Comparison of ENCODE assay signal across 10 cellular contexts in genomic region chr17:77393867-77394539, GRCh38.
DNase-seq lines count a peak whose midpoint lies in the region; ATAC-seq and TF ChIP-seq lines count a peak whose summit lies in the region.
"Had no signal": no experiment of that assay in that cellular context is flagged by ENCODE, and none has a peak within 500 bp of the region (broad histone marks: within the 10 kb centered on the region; RNA-seq: fewer than 3 reads in every experiment).

No MANE protein-coding gene starts in this region.

- H3K4me1 Mint-ChIP-seq in activated CD4-positive, alpha-beta T cell treated with anti-CD3 and anti-CD28 coated beads, Interleukin-2, amount 10 ng/mL, durations not matched to agents 7 days and 5 days: peaks cover 87% of the 10 kb centered on the region
- H3K4me1 Mint-ChIP-seq in activated CD8-positive, alpha-beta memory T cell treated with anti-CD3 and anti-CD28 coated beads, Interleukin-2, amount 10 ng/mL, durations not matched to agents 7 days and 5 days: peaks cover 59% of the 10 kb centered on the region

- H3K27me3 Mint-ChIP-seq in activated CD4-positive, alpha-beta T cell treated with anti-CD3 and anti-CD28 coated beads, Interleukin-2, amount 10 ng/mL, durations not matched to agents 7 days and 5 days: no peaks in the 10 kb centered on the region
- no peaks in the 10 kb centered on the region for H3K27me3 Mint-ChIP-seq in activated CD8-positive, alpha-beta memory T cell treated with anti-CD3 and anti-CD28 coated beads, Interleukin-2, amount 10 ng/mL, durations not matched to agents 7 days and 5 days

- H3K36me3 ChIP-seq in muscle layer of duodenum (ENCODE audit: control insufficient read depth in 1 of 2, insufficient read depth in 2 of 2, low read length in 2 of 2) (no peaks in the 10 kb centered on the region), tibial artery (peaks cover 0 to 4% (median 0%) of the 10 kb centered on the region in 3 donors)

- POLR2A ChIA-PET in activated CD4-positive, alpha-beta T cell treated with anti-CD3 and anti-CD28 coated beads, Interleukin-2, amount 10 ng/mL, durations not matched to agents 7 days and 5 days (lab: Charles Lee): no interaction called here

- TF ChIP-seq CTCF in tibial artery (IDR thresholded peaks at IDR 0.05): no peak

- H3K9me3 Mint-ChIP-seq in activated CD4-positive, alpha-beta T cell treated with anti-CD3 and anti-CD28 coated beads, Interleukin-2, amount 10 ng/mL, durations not matched to agents 7 days and 5 days: no peaks in the 10 kb centered on the region
- no peaks in the 10 kb centered on the region for H3K9me3 Mint-ChIP-seq in activated CD8-positive, alpha-beta memory T cell treated with anti-CD3 and anti-CD28 coated beads, Interleukin-2, amount 10 ng/mL, durations not matched to agents 7 days and 5 days (ENCODE audit: low read depth)

- H3K4me3 ChIP-seq in muscle layer of duodenum (ENCODE audit: low read depth in 1 of 2, low read length in 2 of 2) (no peak overlapping the region), tibial artery (no peak overlapping the region)
- H3K4me3 ChIP-seq: K562 had no signal

- ATAC-seq in GM21529 (IDR thresholded peaks at IDR 0.05; ENCODE audit: unreplicated experiment): no peak
- no peak for ATAC-seq in activated CD8-positive, alpha-beta memory T cell treated with anti-CD3 and anti-CD28 coated beads, Interleukin-2, amount 10 ng/mL, durations not matched to agents 7 days and 5 days
- ATAC-seq: K562 had no signal

- peaks cover 36 to 56% of the 10 kb centered on the region in 2 donors for H3K4me1 ChIP-seq in muscle layer of duodenum (ENCODE audit: control insufficient read depth in 1 of 2, insufficient read depth in 2 of 2, low read length in 2 of 2)
- H3K4me1 ChIP-seq in tibial artery: peaks cover 9 to 83% (median 63%) of the 10 kb centered on the region in 4 donors

- H3K27ac ChIP-seq in cingulate gyrus (ENCODE audit: low read depth, low read length): peak overlapping the region; percentile 52
- H3K27ac ChIP-seq in muscle layer of duodenum (ENCODE audit: low read length): peak overlapping the region; percentile 8
- peak overlapping the region; percentile 55 to 79 for H3K27ac ChIP-seq in tibial artery

- CTCF ChIA-PET in activated CD4-positive, alpha-beta T cell treated with anti-CD3 and anti-CD28 coated beads, Interleukin-2, amount 10 ng/mL, durations not matched to agents 7 days and 5 days (lab: Charles Lee): interaction anchor here (0.8 kb wide), 1 partner anchor 62 kb away, joined by 3 read pairs; no protein-coding TSS in a partner anchor
- CTCF ChIA-PET in activated CD8-positive, alpha-beta memory T cell treated with anti-CD3 and anti-CD28 coated beads, Interleukin-2, amount 10 ng/mL, durations not matched to agents 7 days and 5 days (lab: Charles Lee): interaction anchor here (0.9 to 1.0 kb wide), 2 partner anchors 11 to 12 kb away, joined by 3 read pairs; no protein-coding TSS in a partner anchor

- H3K4me3 Mint-ChIP-seq in activated CD4-positive, alpha-beta T cell treated with anti-CD3 and anti-CD28 coated beads, Interleukin-2, amount 10 ng/mL, durations not matched to agents 7 days and 5 days: no peak overlapping the region
- no peak overlapping the region for H3K4me3 Mint-ChIP-seq in activated CD8-positive, alpha-beta memory T cell treated with anti-CD3 and anti-CD28 coated beads, Interleukin-2, amount 10 ng/mL, durations not matched to agents 7 days and 5 days

- H3K9me3 ChIP-seq in muscle layer of duodenum (ENCODE audit: control insufficient read depth in 1 of 2, low read length in 2 of 2) (no peaks in the 10 kb centered on the region), tibial artery (no peaks in the 10 kb centered on the region)

- H3K27ac Mint-ChIP-seq in activated CD4-positive, alpha-beta T cell treated with anti-CD3 and anti-CD28 coated beads, Interleukin-2, amount 10 ng/mL, durations not matched to agents 7 days and 5 days: peak overlapping the region; percentile 76
- no peak overlapping the region for H3K27ac Mint-ChIP-seq in activated CD8-positive, alpha-beta memory T cell treated with anti-CD3 and anti-CD28 coated beads, Interleukin-2, amount 10 ng/mL, durations not matched to agents 7 days and 5 days

- H3K36me3 Mint-ChIP-seq in activated CD4-positive, alpha-beta T cell treated with anti-CD3 and anti-CD28 coated beads, Interleukin-2, amount 10 ng/mL, durations not matched to agents 7 days and 5 days (ENCODE audit: low read depth): peaks cover 56% of the 10 kb centered on the region
- peaks cover 9% of the 10 kb centered on the region for H3K36me3 Mint-ChIP-seq in activated CD8-positive, alpha-beta memory T cell treated with anti-CD3 and anti-CD28 coated beads, Interleukin-2, amount 10 ng/mL, durations not matched to agents 7 days and 5 days

- DNase-seq in activated CD4-positive, alpha-beta T cell treated with anti-CD3 and anti-CD28 coated beads, Interleukin-2, amount 10 ng/mL, durations not matched to agents 7 days and 5 days: no peak
- no peak for DNase-seq in activated CD4-positive, alpha-beta T cell treated with anti-CD3 and anti-CD28 coated beads, Interleukin-2, amount 50 U/mL, for 1 hour
- DNase-seq in tibial artery: no peak
- DNase-seq in activated effector memory CD4-positive, alpha-beta T cell treated with Interleukin-2 at 50 U/mL for 16 hours: no peak
- no peak for DNase-seq in activated CD8-positive, alpha-beta memory T cell treated with anti-CD3 and anti-CD28 coated beads, Interleukin-2, amount 10 ng/mL, durations not matched to agents 7 days and 5 days
- DNase-seq: T1000 had no signal

- intact Hi-C loops in tibial artery (cut with DNase I; ENCODE audit: low total_unique reads): no loop called here

- H3K27me3 ChIP-seq in muscle layer of duodenum (ENCODE audit: low read depth, low read length): no peaks in the 10 kb centered on the region
- no peaks in the 10 kb centered on the region for H3K27me3 ChIP-seq in tibial artery

Comparison
In these comparisons a context has a peak if more than half of its experiments do, and no peak if none do; other contexts are left out.
1. H3K27ac ChIP-seq: peak in every context shown above with its lines; median percentile 67 in tibial artery; 52 in cingulate gyrus; 8 in muscle layer of duodenum.